8 cellular contexts compared by ENCODE assay signal in genomic region chr12:100266163-100266801, GRCh38. TPM values are rescaled to one million over a fixed set of nuclear protein-coding genes. Genes with fewer than 3 reads are reported as not detected.
A peak's percentile ranks its signal among the peaks of the same experiment; 100 is the strongest.
DNase-seq lines count a peak whose midpoint lies in the region; ATAC-seq and TF ChIP-seq lines count a peak whose summit lies in the region.

No MANE protein-coding gene starts in this region.

- H3K9me3 Mint-ChIP-seq in activated T-helper 2 cell treated with anti-CD3 and anti-CD28 coated beads, Interferon-gamma antibody, Interleukin-2, Interleukin-4, amounts not matched to agents 10 μg/mL and 5 μg/mL and 100 μg/mL, durations not matched to agents 14 hours and 24 hours and 36 hours: no peaks in the 10 kb centered on the region

- no peaks in the 10 kb centered on the region for H3K9me3 ChIP-seq in liver (ENCODE audit: control insufficient read depth in 4 of 4, low read length in 3 of 4)
- no peaks in the 10 kb centered on the region for H3K9me3 ChIP-seq in vagina

- H3K4me1 ChIP-seq in liver (ENCODE audit: control insufficient read depth in 4 of 4, insufficient read depth in 4 of 4, low read length in 3 of 4) (peaks cover 3 to 19% (median 16%) of the 10 kb centered on the region in 4 donors), vagina (peaks cover 33% of the 10 kb centered on the region)

- DNase-seq in AG09309 (ENCODE audit: low read depth) (no peak), vagina (ENCODE audit: extremely low spot score in 2 of 2) (no peak), erythroblast (lab: John Stamatoyannopoulos, UW) (no peak), amniotic stem cell (lab: John Stamatoyannopoulos, UW) (no peak)
- no peak for DNase-seq in activated T-helper 2 cell treated with anti-CD3 and anti-CD28 coated beads, Interferon-gamma antibody, Interleukin-2, Interleukin-4, amounts not matched to agents 10 μg/mL and 5 μg/mL and 100 μg/mL, durations not matched to agents 14 hours and 24 hours and 36 hours (ENCODE audit: low spot score)

- H3K4me1 Mint-ChIP-seq in activated T-helper 2 cell treated with anti-CD3 and anti-CD28 coated beads, Interferon-gamma antibody, Interleukin-2, Interleukin-4, amounts not matched to agents 10 μg/mL and 5 μg/mL and 100 μg/mL, durations not matched to agents 14 hours and 24 hours and 36 hours (ENCODE audit: low read depth): peaks cover 21% of the 10 kb centered on the region

- peak overlapping the region; percentile 95 for H3K4me3 Mint-ChIP-seq in activated T-helper 2 cell treated with anti-CD3 and anti-CD28 coated beads, Interferon-gamma antibody, Interleukin-2, Interleukin-4, amounts not matched to agents 10 μg/mL and 5 μg/mL and 100 μg/mL, durations not matched to agents 14 hours and 24 hours and 36 hours (ENCODE audit: low read depth)

- H3K36me3 Mint-ChIP-seq in activated T-helper 2 cell treated with anti-CD3 and anti-CD28 coated beads, Interferon-gamma antibody, Interleukin-2, Interleukin-4, amounts not matched to agents 10 μg/mL and 5 μg/mL and 100 μg/mL, durations not matched to agents 14 hours and 24 hours and 36 hours (ENCODE audit: low read depth): peaks cover 11% of the 10 kb centered on the region

- peak overlapping the region in 1 of 2 donors; percentile 36 for H3K9ac ChIP-seq in liver (ENCODE audit: low read depth in 1 of 2, low read length in 2 of 2)

- peak overlapping the region; percentile 94 to 97 for H3K27ac ChIP-seq in liver (ENCODE audit: low read depth in 1 of 2, low read length in 2 of 2)
- peak overlapping the region; percentile 96 for H3K27ac ChIP-seq in vagina

- peak overlapping the region; percentile 98 for H3K27ac Mint-ChIP-seq in activated T-helper 2 cell treated with anti-CD3 and anti-CD28 coated beads, Interferon-gamma antibody, Interleukin-2, Interleukin-4, amounts not matched to agents 10 μg/mL and 5 μg/mL and 100 μg/mL, durations not matched to agents 14 hours and 24 hours and 36 hours

- ATAC-seq in GM19035 (IDR thresholded peaks at IDR 0.05; ENCODE audit: unreplicated experiment): peak; percentile 19
- peak; percentile 12 for ATAC-seq in HG03139 (IDR thresholded peaks at IDR 0.05; ENCODE audit: unreplicated experiment)

- no peak for TF ChIP-seq POLR2A in vagina (IDR thresholded peaks at IDR 0.05)
- no peak for TF ChIP-seq POLR2A in erythroblast (IDR thresholded peaks at IDR 0.05; ENCODE audit: low read length)

- TF ChIP-seq RAD21 in liver (IDR thresholded peaks at IDR 0.05): no peak

- H3K36me3 ChIP-seq in liver (ENCODE audit: control insufficient read depth in 4 of 4, insufficient read depth in 3 of 4, low read depth in 1 of 4, low read length in 3 of 4): no peaks in the 10 kb centered on the region
- H3K36me3 ChIP-seq in vagina: no peaks in the 10 kb centered on the region

- TF ChIP-seq CTCF in AG09309 (IDR thresholded peaks at IDR 0.05; ENCODE audit: control insufficient read depth, insufficient read depth, low read depth, low read length, missing control alignments) (no peak), liver (IDR thresholded peaks at IDR 0.05; ENCODE audit: low read depth, low read length, missing input control) (no peak), vagina (IDR thresholded peaks at IDR 0.05) (no peak)

- H3K27me3 ChIP-seq in liver (ENCODE audit: control insufficient read depth in 4 of 4, insufficient read depth in 4 of 4, low read length in 3 of 4) (no peaks in the 10 kb centered on the region), vagina (no peaks in the 10 kb centered on the region)

- H3K4me3 ChIP-seq in AG09309 (ENCODE audit: control insufficient read depth, low read depth, low read length) (peak overlapping the region; percentile 78), liver (ENCODE audit: low read depth in 1 of 3, low read length in 3 of 3) (peak overlapping the region; percentile 74 to 92 (median 90)), vagina (peak overlapping the region; percentile 84 to 87)

- no peaks in the 10 kb centered on the region for H3K27me3 Mint-ChIP-seq in activated T-helper 2 cell treated with anti-CD3 and anti-CD28 coated beads, Interferon-gamma antibody, Interleukin-2, Interleukin-4, amounts not matched to agents 10 μg/mL and 5 μg/mL and 100 μg/mL, durations not matched to agents 14 hours and 24 hours and 36 hours (ENCODE audit: low read depth)

- 40% methylated on average over 12 of the region's 12 CpGs for WGBS in liver

- intact Hi-C loops in activated T-helper 2 cell treated with anti-CD3 and anti-CD28 coated beads, Interferon-gamma antibody, Interleukin-2, Interleukin-4, amounts not matched to agents 10 μg/mL and 5 μg/mL and 100 μg/mL, durations not matched to agents 14 hours and 24 hours and 36 hours (cut with micrococcal nuclease): loop anchor here (1.0 to 10.0 kb wide), 6 partner anchors 46 to 1799 kb away; partner anchors contain the start of genes GAS2L3 and WASHC3
- intact Hi-C loops in vagina (cut with DNase I): no loop called here

TF ChIP-seq in liver, 16 proteins besides CTCF, POLR2A, EP300 and RAD21:
- TF ChIP-seq HNF4A (conservative IDR thresholded peaks at IDR 0.05): peak in 1 of 2 donors; percentile 18
- TF ChIP-seq, protein P1, sequence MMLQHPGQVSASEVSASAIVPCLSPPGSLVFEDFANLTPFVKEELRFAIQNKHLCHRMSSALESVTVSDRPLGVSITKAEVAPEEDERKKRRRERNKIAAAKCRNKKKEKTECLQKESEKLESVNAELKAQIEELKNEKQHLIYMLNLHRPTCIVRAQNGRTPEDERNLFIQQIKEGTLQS (IDR thresholded peaks at IDR 0.05): no peak

RNA-seq across cellular contexts. Expression of gene DEPDC4, which starts 0.6 kb away (rescaled TPM):
- total RNA-seq in activated T-helper 2 cell treated with anti-CD3 and anti-CD28 coated beads, Interferon-gamma antibody, Interleukin-2, Interleukin-4, amounts not matched to agents 10 μg/mL and 5 μg/mL and 100 μg/mL, durations not matched to agents 14 hours and 24 hours and 36 hours: 1.7 and 1.8 TPM in 2 replicates
- total RNA-seq in liver (1 to 10 TPM; 1.7 to 6.9 TPM), vagina (not detected)
- 1 to 10 TPM in 1 of 2 donors, under 1 TPM in 1; 0.39 to 2.1 TPM for polyA plus RNA-seq in liver

RNA-seq across cellular contexts. Expression of gene SCYL2, which starts 0.7 kb away (rescaled TPM):
- 31.8 and 34.5 TPM in 2 replicates for total RNA-seq in activated T-helper 2 cell treated with anti-CD3 and anti-CD28 coated beads, Interferon-gamma antibody, Interleukin-2, Interleukin-4, amounts not matched to agents 10 μg/mL and 5 μg/mL and 100 μg/mL, durations not matched to agents 14 hours and 24 hours and 36 hours
- total RNA-seq in liver (10 to 100 TPM; 24.9 to 32.5 TPM), vagina (48.1 TPM)
- 10 to 100 TPM; 10.0 to 12.8 TPM for polyA plus RNA-seq in liver
